In the genomic region with DNA sequence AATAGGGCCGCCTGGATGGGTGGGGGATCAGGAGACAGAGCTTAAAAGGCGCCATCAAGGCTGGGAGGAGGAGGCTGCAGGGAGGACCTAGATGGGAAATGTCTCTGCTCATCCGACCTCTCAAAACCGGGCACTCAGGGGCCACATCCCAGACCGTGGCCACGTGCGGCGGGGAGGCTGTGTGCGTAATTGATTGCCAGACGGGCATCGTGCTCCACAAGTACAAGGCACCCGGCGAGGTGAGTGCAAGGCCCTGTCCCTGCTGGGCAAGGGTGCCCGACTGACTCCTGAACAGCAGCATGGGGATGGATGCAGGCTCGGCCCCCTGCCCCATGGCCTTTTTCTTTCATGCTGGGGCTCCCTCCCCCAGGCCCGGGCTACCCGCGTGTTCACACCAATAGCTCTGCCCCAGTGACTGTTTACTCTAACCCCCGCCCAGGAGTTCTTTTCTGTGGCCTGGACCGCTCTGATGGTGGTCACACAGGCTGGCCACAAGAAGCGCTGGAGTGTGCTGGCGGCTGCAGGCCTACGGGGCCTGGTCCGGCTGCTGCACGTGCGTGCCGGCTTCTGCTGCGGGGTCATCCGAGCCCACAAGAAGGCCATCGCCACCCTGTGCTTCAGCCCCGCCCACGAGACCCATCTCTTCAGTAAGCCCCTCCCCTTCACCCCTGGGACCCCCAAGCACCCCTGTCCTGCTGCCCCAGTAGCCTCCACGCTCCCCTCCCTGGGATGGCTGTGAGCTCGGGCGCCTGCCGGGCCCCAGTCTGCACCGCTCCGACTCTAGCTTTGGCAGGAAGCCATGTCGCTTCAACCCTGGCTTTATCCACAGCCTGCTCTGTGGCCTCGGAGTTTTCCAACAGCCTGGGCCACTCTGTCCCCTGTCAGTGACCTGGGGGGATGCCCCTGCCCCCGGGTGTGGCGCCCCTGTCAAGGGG, we compare ENCODE assay signal across 1 cellular context.
TF ChIP-seq lines count a peak whose summit lies in the region.

No MANE protein-coding gene starts in this region.

TF ChIP-seq in K562, 482 proteins besides CTCF, POLR2A, EP300 and RAD21:
- TF ChIP-seq NFIC (IDR thresholded peaks at IDR 0.05) (peak; percentile 37; the same call in 1 of the 2 replicates), RFX5 (IDR thresholded peaks at IDR 0.05; ENCODE audit: low read depth, low read length) (no peak), ZKSCAN1 (IDR thresholded peaks at IDR 0.05; ENCODE audit: low read depth, low read length) (no peak), POLR2G (IDR thresholded peaks at IDR 0.05; ENCODE audit: low read depth, low read length) (peak; percentile 2; the same call in 1 of the 2 replicates), RUNX1 (IDR thresholded peaks at IDR 0.05; ENCODE audit: low read depth) (no peak)
- TF ChIP-seq, protein P1, sequence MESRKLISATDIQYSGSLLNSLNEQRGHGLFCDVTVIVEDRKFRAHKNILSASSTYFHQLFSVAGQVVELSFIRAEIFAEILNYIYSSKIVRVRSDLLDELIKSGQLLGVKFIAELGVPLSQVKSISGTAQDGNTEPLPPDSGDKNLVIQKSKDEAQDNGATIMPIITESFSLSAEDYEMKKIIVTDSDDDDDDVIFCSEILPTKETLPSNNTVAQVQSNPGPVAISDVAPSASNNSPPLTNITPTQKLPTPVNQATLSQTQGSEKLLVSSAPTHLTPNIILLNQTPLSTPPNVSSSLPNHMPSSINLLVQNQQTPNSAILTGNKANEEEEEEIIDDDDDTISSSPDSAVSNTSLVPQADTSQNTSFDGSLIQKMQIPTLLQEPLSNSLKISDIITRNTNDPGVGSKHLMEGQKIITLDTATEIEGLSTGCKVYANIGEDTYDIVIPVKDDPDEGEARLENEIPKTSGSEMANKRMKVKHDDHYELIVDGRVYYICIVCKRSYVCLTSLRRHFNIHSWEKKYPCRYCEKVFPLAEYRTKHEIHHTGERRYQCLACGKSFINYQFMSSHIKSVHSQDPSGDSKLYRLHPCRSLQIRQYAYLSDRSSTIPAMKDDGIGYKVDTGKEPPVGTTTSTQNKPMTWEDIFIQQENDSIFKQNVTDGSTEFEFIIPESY (CRISPR knock-in tag; IDR thresholded peaks at IDR 0.05): peak; percentile 42; the same call in 1 of the 2 replicates
- TF ChIP-seq, protein P2, sequence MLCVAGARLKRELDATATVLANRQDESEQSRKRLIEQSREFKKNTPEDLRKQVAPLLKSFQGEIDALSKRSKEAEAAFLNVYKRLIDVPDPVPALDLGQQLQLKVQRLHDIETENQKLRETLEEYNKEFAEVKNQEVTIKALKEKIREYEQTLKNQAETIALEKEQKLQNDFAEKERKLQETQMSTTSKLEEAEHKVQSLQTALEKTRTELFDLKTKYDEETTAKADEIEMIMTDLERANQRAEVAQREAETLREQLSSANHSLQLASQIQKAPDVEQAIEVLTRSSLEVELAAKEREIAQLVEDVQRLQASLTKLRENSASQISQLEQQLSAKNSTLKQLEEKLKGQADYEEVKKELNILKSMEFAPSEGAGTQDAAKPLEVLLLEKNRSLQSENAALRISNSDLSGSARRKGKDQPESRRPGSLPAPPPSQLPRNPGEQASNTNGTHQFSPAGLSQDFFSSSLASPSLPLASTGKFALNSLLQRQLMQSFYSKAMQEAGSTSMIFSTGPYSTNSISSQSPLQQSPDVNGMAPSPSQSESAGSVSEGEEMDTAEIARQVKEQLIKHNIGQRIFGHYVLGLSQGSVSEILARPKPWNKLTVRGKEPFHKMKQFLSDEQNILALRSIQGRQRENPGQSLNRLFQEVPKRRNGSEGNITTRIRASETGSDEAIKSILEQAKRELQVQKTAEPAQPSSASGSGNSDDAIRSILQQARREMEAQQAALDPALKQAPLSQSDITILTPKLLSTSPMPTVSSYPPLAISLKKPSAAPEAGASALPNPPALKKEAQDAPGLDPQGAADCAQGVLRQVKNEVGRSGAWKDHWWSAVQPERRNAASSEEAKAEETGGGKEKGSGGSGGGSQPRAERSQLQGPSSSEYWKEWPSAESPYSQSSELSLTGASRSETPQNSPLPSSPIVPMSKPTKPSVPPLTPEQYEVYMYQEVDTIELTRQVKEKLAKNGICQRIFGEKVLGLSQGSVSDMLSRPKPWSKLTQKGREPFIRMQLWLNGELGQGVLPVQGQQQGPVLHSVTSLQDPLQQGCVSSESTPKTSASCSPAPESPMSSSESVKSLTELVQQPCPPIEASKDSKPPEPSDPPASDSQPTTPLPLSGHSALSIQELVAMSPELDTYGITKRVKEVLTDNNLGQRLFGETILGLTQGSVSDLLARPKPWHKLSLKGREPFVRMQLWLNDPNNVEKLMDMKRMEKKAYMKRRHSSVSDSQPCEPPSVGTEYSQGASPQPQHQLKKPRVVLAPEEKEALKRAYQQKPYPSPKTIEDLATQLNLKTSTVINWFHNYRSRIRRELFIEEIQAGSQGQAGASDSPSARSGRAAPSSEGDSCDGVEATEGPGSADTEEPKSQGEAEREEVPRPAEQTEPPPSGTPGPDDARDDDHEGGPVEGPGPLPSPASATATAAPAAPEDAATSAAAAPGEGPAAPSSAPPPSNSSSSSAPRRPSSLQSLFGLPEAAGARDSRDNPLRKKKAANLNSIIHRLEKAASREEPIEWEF (CRISPR knock-in tag; IDR thresholded peaks at IDR 0.05): no peak
- TF ChIP-seq, protein P3, sequence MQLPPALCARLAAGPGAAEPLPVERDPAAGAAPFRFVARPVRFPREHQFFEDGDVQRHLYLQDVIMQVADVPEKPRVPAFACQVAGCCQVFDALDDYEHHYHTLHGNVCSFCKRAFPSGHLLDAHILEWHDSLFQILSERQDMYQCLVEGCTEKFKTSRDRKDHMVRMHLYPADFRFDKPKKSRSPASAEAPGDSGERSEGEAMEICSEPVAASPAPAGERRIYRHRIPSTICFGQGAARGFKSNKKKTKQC (CRISPR knock-in tag; IDR thresholded peaks at IDR 0.05): no peak
